In the genomic region with DNA sequence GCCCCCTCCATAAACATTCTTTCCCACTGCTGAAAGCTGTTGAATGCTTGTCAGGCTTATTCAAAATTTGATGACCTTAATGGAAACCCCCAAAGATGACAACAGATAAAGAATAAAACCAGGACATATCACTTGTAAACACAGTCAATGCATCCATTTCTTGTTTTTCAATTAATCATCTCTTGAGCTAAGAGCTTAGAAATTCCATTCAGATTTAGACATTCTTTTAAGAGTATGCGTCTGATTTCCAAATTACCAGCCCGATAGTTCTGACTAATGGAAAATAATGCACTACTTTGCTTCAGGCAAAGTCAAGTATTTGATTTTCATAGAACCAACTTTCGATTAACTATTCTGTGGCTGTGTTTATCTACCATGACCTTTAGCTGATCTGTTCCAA, we compare ENCODE assay signal across 16 cellular contexts.
DNase-seq lines count a peak whose midpoint lies in the region; TF ChIP-seq lines count a peak whose summit lies in the region.
"Had no signal": no experiment of that assay in that cellular context is flagged by ENCODE, and none has a peak within 500 bp of the region (broad histone marks: within the 10 kb centered on the region; RNA-seq: fewer than 3 reads in every experiment).

No MANE protein-coding gene starts in this region.

- no peaks in the 10 kb centered on the region for H3K9me3 Mint-ChIP-seq in HFFc6
- no peaks in the 10 kb centered on the region for H3K9me3 Mint-ChIP-seq in glutamatergic neuron (ENCODE audit: unreplicated experiment)

- no peaks in the 10 kb centered on the region; the same call in 1 of the 2 replicates for H3K27me3 Mint-ChIP-seq in HFFc6 (ENCODE audit: insufficient read depth)
- no peaks in the 10 kb centered on the region for H3K27me3 Mint-ChIP-seq in glutamatergic neuron (ENCODE audit: unreplicated experiment)

- H3K4me1 Mint-ChIP-seq in HFFc6 (ENCODE audit: low read depth) (peaks cover 53% of the 10 kb centered on the region), glutamatergic neuron (ENCODE audit: low read depth, unreplicated experiment) (no peaks in the 10 kb centered on the region)

- TF ChIP-seq CTCF in HFFc6 (IDR thresholded peaks at IDR 0.05) = no peak
- no peak for TF ChIP-seq CTCF in glutamatergic neuron (IDR thresholded peaks at IDR 0.05; ENCODE audit: partially characterized antibody, unreplicated experiment)

- H3K27ac Mint-ChIP-seq in HFFc6 (peak overlapping the region; percentile 70), glutamatergic neuron (ENCODE audit: unreplicated experiment) (no peak overlapping the region)

- H3K36me3 Mint-ChIP-seq in HFFc6 (ENCODE audit: low read depth) (peaks cover 6% of the 10 kb centered on the region; the same call in 1 of the 2 replicates), glutamatergic neuron (ENCODE audit: unreplicated experiment) (no peaks in the 10 kb centered on the region)

- H3K4me3 Mint-ChIP-seq in HFFc6 (peak overlapping the region; percentile 45), glutamatergic neuron (ENCODE audit: unreplicated experiment) (no peak overlapping the region)

- DNase-seq in COLO829 (ENCODE audit: low spot score) = peak; percentile 35
- DNase-seq in HFFc6 = peak; percentile 57
- DNase-seq in amniotic epithelial cell (ENCODE audit: low read depth) = peak; percentile 47
- DNase-seq in foreskin melanocyte = peak; percentile 67
- no peak for DNase-seq in glutamatergic neuron
- no peak for DNase-seq in HuH-7 (ENCODE audit: low spot score)
- DNase-seq in C1 segment of cervical spinal cord (lab: John Stamatoyannopoulos, UW) = no peak
- DNase-seq: activated naive CD4-positive, alpha-beta T cell treated with anti-CD3 and anti-CD28 coated beads, Interleukin-2, amount 50 U/mL, for 16 hours; DMS79 treated with DMSO at 0.1 percent for 48 hours; heart right ventricle; left cardiac atrium; NCI-H2171; ovary; SHP77; spleen; substantia nigra had no signal

Comparison
In these comparisons a context has a peak if more than half of its experiments do, and no peak if none do; other contexts are left out.
1. DNase-seq: peak in COLO829 (single experiment), HFFc6 (single experiment), amniotic epithelial cell (single experiment) and foreskin melanocyte (single experiment); none in glutamatergic neuron (single experiment), HuH-7 (single experiment) and C1 segment of cervical spinal cord (0 of 14).